ENCODE assay signal across 14 cellular contexts in genomic region chr11:114132427-114132826, GRCh38.
DNase-seq lines count a peak whose midpoint lies in the region; ATAC-seq, FAIRE-seq and TF ChIP-seq lines count a peak whose summit lies in the region.
"Had no signal": no experiment of that assay in that cellular context is flagged by ENCODE, and none has a peak within 500 bp of the region (broad histone marks: within the 10 kb centered on the region; RNA-seq: fewer than 3 reads in every experiment).

No MANE protein-coding gene starts in this region.

- H3K9me3 ChIP-seq in left lung (no peaks in the 10 kb centered on the region), stomach smooth muscle (ENCODE audit: control insufficient read depth in 2 of 2, low read length in 2 of 2) (no peaks in the 10 kb centered on the region), pancreas (no peaks in the 10 kb centered on the region)

- no peak overlapping the region for H3K9ac ChIP-seq in stomach smooth muscle (ENCODE audit: low read length in 2 of 2)

- H3K36me3 ChIP-seq in left lung (peaks cover 0 to 11% of the 10 kb centered on the region in 2 donors), stomach smooth muscle (ENCODE audit: control insufficient read depth in 2 of 2, insufficient read depth in 2 of 2, low read length in 2 of 2) (peaks cover under 1 to 5% of the 10 kb centered on the region in 2 donors), pancreas (no peaks in the 10 kb centered on the region)

- ATAC-seq in left lung (no peak), pancreas (no peak)
- no peak for ATAC-seq in stimulated activated memory B cell treated with anti-CD40 and anti-IgM and Interleukin-4, amounts not matched to agents 10 μg/mL and 1 μg/mL and 100 μg/mL, for 72 hours

- no peak overlapping the region for H3K27ac Mint-ChIP-seq in stimulated activated memory B cell treated with anti-CD40 and anti-IgM and Interleukin-4, amounts not matched to agents 10 μg/mL and 1 μg/mL and 100 μg/mL, for 72 hours
- H3K27ac Mint-ChIP-seq: activated B cell treated with CpG ODN at 0.5 μM for 24 hours had no signal

- intact Hi-C loops in left lung (cut with DNase I) (no loop called here), pancreas (cut with DNase I) (no loop called here)

- peaks cover 8% of the 10 kb centered on the region for H3K4me1 Mint-ChIP-seq in stimulated activated memory B cell treated with anti-CD40 and anti-IgM and Interleukin-4, amounts not matched to agents 10 μg/mL and 1 μg/mL and 100 μg/mL, for 72 hours

- CTCF ChIA-PET in RWPE1 (lab: Yijun Ruan, JAX), result interaction anchor here (0.6 kb wide), 1 partner anchor 128 kb away, joined by 3 read pairs; no protein-coding TSS in a partner anchor

- no peak for FAIRE-seq in pancreas (lab: Jason Lieb, UNC)

- 87 to 93% methylated on average over 9 of the region's 9 CpGs for WGBS in pancreas, 2 donors

- POLR2A ChIA-PET in RWPE1 (lab: Yijun Ruan, JAX; ENCODE audit: low non-redundant PET), result no interaction called here

- peaks cover 39 to 100% of the 10 kb centered on the region in 2 donors for H3K4me1 ChIP-seq in left lung
- H3K4me1 ChIP-seq in stomach smooth muscle (ENCODE audit: control insufficient read depth, insufficient read depth, low read length), result peaks cover 80% of the 10 kb centered on the region
- H3K4me1 ChIP-seq in pancreas, result peaks cover 31 to 38% (median 35%) of the 10 kb centered on the region in 3 donors

- H3K27me3 ChIP-seq in left lung (no peaks in the 10 kb centered on the region), stomach smooth muscle (ENCODE audit: control insufficient read depth in 1 of 2, insufficient read depth in 2 of 2, low read length in 2 of 2) (no peaks in the 10 kb centered on the region), pancreas (no peaks in the 10 kb centered on the region)

- no peak for TF ChIP-seq CTCF in RWPE1 (conservative IDR thresholded peaks at IDR 0.05; ENCODE audit: low read depth)
- TF ChIP-seq CTCF in left lung (IDR thresholded peaks at IDR 0.05), result no peak
- no peak for TF ChIP-seq CTCF in pancreas (IDR thresholded peaks at IDR 0.05)

- no peaks in the 10 kb centered on the region for H3K36me3 Mint-ChIP-seq in stimulated activated memory B cell treated with anti-CD40 and anti-IgM and Interleukin-4, amounts not matched to agents 10 μg/mL and 1 μg/mL and 100 μg/mL, for 72 hours

- peaks cover 16% of the 10 kb centered on the region for H3K27me3 Mint-ChIP-seq in stimulated activated memory B cell treated with anti-CD40 and anti-IgM and Interleukin-4, amounts not matched to agents 10 μg/mL and 1 μg/mL and 100 μg/mL, for 72 hours

- H3K9me3 Mint-ChIP-seq in stimulated activated memory B cell treated with anti-CD40 and anti-IgM and Interleukin-4, amounts not matched to agents 10 μg/mL and 1 μg/mL and 100 μg/mL, for 72 hours, result no peaks in the 10 kb centered on the region
- H3K9me3 Mint-ChIP-seq: activated B cell treated with CpG ODN at 0.5 μM for 24 hours had no signal

- DNase-seq in DMS53 (lab: John Stamatoyannopoulos, UW) (peak; percentile 39), DMS53 treated with DMSO at 0.1 percent for 48 hours (lab: John Stamatoyannopoulos, UW; ENCODE audit: unreplicated experiment) (no peak), RWPE1 (ENCODE audit: low spot score) (no peak), left lung (no peak), pancreas (no peak), kidney glomerular epithelial cell (lab: John Stamatoyannopoulos, UW) (no peak)
- DNase-seq: 8988T; activated B cell treated with CpG ODN at 0.5 μM for 24 hours; activated T-cell treated with anti-CD3 and anti-CD28 coated beads, Interleukin-2, amount 50 U/mL, for 1 hour; Calu3; glutamatergic neuron; NCI-H524 had no signal

- no peak overlapping the region for H3K4me3 Mint-ChIP-seq in stimulated activated memory B cell treated with anti-CD40 and anti-IgM and Interleukin-4, amounts not matched to agents 10 μg/mL and 1 μg/mL and 100 μg/mL, for 72 hours
- H3K4me3 Mint-ChIP-seq: activated B cell treated with CpG ODN at 0.5 μM for 24 hours had no signal

- H3K27ac ChIP-seq in RWPE1, result peak overlapping the region; percentile 78
- peak overlapping the region; percentile 42 to 71 for H3K27ac ChIP-seq in left lung
- peak overlapping the region; percentile 24 for H3K27ac ChIP-seq in stomach smooth muscle (ENCODE audit: low read length)
- H3K27ac ChIP-seq in pancreas, result no peak overlapping the region

- H3K4me3 ChIP-seq in left lung (no peak overlapping the region), stomach smooth muscle (ENCODE audit: low read length in 2 of 2) (peak overlapping the region in 1 of 2 donors; percentile 29), pancreas (no peak overlapping the region)

Comparison
In these comparisons a context has a peak if more than half of its experiments do, and no peak if none do; other contexts are left out.
1. H3K27ac ChIP-seq: peak in RWPE1 (single experiment), left lung (2 of 2) and stomach smooth muscle (single experiment); none in pancreas (0 of 4).